In genomic region chr9:37426431-37426830, GRCh38 we compare ENCODE assay signal across 2 cellular contexts.
TF ChIP-seq lines count a peak whose summit lies in the region.

No MANE protein-coding gene starts in this region.

TF ChIP-seq in K562, 482 proteins besides CTCF, POLR2A, EP300 and RAD21:
- peak; percentile 2; the same call in 1 of the 2 replicates for TF ChIP-seq RBFOX2 (IDR thresholded peaks at IDR 0.05; ENCODE audit: low read depth, low read length)

TF ChIP-seq in liver, 16 proteins besides CTCF, POLR2A, EP300 and RAD21:
- peak in 1 of 2 donors; percentile 19 for TF ChIP-seq HNF4A (conservative IDR thresholded peaks at IDR 0.05)
